ENCODE assay signal across 7 cellular contexts in the genomic region with DNA sequence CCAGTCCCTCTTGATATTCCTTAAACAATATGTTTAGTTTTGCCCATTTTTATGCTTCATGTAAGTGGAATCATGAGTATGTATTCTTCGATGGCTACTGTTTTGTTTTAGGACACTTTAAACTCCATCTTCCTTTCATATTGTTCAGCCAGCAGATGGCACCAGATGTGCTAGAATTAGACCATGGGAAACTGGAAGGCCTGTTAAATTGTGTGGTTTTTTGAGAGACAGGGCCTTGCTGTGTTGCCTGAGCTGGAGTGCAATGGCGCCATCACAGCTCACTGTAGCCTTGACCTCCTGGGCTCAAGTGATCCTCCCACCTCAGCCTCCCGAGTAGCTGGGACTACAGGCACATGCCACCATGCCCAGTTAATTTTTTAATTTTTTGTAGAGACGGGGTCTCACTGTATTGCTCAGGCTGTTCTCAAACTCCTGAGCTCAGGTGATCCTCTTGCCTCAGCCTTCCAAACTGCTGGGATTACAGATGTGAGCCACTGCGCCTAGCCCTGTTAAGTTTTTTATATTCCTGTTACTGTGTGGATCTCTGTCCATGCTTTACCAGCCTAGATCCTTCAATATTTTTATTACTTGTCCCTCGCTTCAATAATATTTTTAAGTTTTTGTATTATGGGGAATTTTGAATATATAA. TPM values are rescaled to one million over a fixed set of nuclear protein-coding genes. Genes with fewer than 3 reads are reported as not detected.
DNase-seq lines count a peak whose midpoint lies in the region; ATAC-seq and TF ChIP-seq lines count a peak whose summit lies in the region.
"Not testable (repeated sequence)": the region's sequence is repeated elsewhere in the genome, so short reads cannot be mapped to it uniquely, and the experiment has no call there.

No MANE protein-coding gene starts in this region.

- H3K36me3 Mint-ChIP-seq in chondrocyte (ENCODE audit: low read depth) = not testable (repeated sequence)
- H3K36me3 Mint-ChIP-seq in osteocyte (ENCODE audit: unreplicated experiment) = peaks cover 17% of the 10 kb centered on the region

- not testable (repeated sequence) for H3K27ac ChIP-seq in right cardiac atrium (ENCODE audit: low read length)

- TF ChIP-seq CTCF in chondrocyte (IDR thresholded peaks at IDR 0.05) (peak; percentile 76), osteocyte (IDR thresholded peaks at IDR 0.05) (peak; percentile 56)

- not testable (repeated sequence) for H3K4me3 ChIP-seq in right cardiac atrium (ENCODE audit: low read length)

- WGBS in right cardiac atrium = 70% methylated on average over 5 of the region's 6 CpGs

- H3K4me1 Mint-ChIP-seq in chondrocyte (ENCODE audit: low read depth); osteocyte (ENCODE audit: unreplicated experiment): not testable (repeated sequence)

- not testable (repeated sequence) for H3K27ac Mint-ChIP-seq in chondrocyte (ENCODE audit: unreplicated experiment)
- H3K27ac Mint-ChIP-seq in osteocyte (ENCODE audit: unreplicated experiment) = peak overlapping the region; percentile 23

- H3K9me3 ChIP-seq in right cardiac atrium (ENCODE audit: control insufficient read depth, low read length) = not testable (repeated sequence)

- DNase-seq in GM04504 (ENCODE audit: low read depth) (peak; percentile 28), OCI-M1 (lab: John Stamatoyannopoulos, UW) (peak; percentile 84)
- peak; percentile 18 to 19 for DNase-seq in activated CD4-positive, alpha-beta T cell treated with anti-CD3 and anti-CD28 coated beads, Interleukin-2, amount 50 U/mL, for 4 hours
- not testable (repeated sequence) for DNase-seq in chondrocyte (ENCODE audit: low spot score); right cardiac atrium; osteocyte (ENCODE audit: extremely low spot score, unreplicated experiment)

- not testable (repeated sequence) for H3K27me3 ChIP-seq in right cardiac atrium (ENCODE audit: control insufficient read depth, insufficient read depth)

- H3K4me1 ChIP-seq in right cardiac atrium (ENCODE audit: control insufficient read depth, insufficient read depth, low read length) = not testable (repeated sequence)

- H3K27me3 Mint-ChIP-seq in chondrocyte (ENCODE audit: low read depth); osteocyte (ENCODE audit: unreplicated experiment): not testable (repeated sequence)

- ATAC-seq in HG03521 (IDR thresholded peaks at IDR 0.05; ENCODE audit: unreplicated experiment) (peak; percentile 50), right cardiac atrium (peak; percentile 46 to 50)

- H3K9me3 Mint-ChIP-seq in chondrocyte (ENCODE audit: low read depth); osteocyte (ENCODE audit: unreplicated experiment): not testable (repeated sequence)

- intact Hi-C loops in right cardiac atrium (cut with DNase I) = not testable (repeated sequence)

- H3K4me3 Mint-ChIP-seq in chondrocyte (ENCODE audit: unreplicated experiment); osteocyte (ENCODE audit: unreplicated experiment): not testable (repeated sequence)

RNA-seq across cellular contexts. Expression of gene TIMM23, which starts 11.4 kb away (rescaled TPM):
- 60.2 to 68.2 TPM (median 62.4 TPM) in 3 replicates for total RNA-seq in chondrocyte
- 10 to 100 TPM; 61.2 to 75.7 (median 68.3) TPM for total RNA-seq in right cardiac atrium
- polyA plus RNA-seq in right cardiac atrium = 117 TPM
- total RNA-seq in osteocyte = 61.1 and 64.0 TPM in 2 replicates

RNA-seq across cellular contexts. Expression of gene NCOA4, which starts 46.8 kb away (rescaled TPM):
- total RNA-seq in chondrocyte = 89.0 to 122 TPM (median 90.2 TPM) in 3 replicates
- 100 to 1,000 TPM; 173 to 233 (median 222) TPM for total RNA-seq in right cardiac atrium
- 93.7 TPM for polyA plus RNA-seq in right cardiac atrium
- total RNA-seq in osteocyte = 106 and 109 TPM in 2 replicates
